In genomic region chr3:36494461-36495109, GRCh38 we compare ENCODE assay signal across 1 cellular context.
TF ChIP-seq lines count a peak whose summit lies in the region.

No MANE protein-coding gene starts in this region.

TF ChIP-seq in HepG2, 621 proteins besides CTCF, POLR2A, EP300 and RAD21 (continued from another document):
- TF ChIP-seq, protein P1, sequence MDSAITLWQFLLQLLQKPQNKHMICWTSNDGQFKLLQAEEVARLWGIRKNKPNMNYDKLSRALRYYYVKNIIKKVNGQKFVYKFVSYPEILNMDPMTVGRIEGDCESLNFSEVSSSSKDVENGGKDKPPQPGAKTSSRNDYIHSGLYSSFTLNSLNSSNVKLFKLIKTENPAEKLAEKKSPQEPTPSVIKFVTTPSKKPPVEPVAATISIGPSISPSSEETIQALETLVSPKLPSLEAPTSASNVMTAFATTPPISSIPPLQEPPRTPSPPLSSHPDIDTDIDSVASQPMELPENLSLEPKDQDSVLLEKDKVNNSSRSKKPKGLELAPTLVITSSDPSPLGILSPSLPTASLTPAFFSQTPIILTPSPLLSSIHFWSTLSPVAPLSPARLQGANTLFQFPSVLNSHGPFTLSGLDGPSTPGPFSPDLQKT (CRISPR knock-in tag; IDR thresholded peaks at IDR 0.05; ENCODE audit: borderline replicate concordance) = no peak
- TF ChIP-seq ZNF264 (CRISPR knock-in tag; IDR thresholded peaks at IDR 0.05) = no peak
- no peak for TF ChIP-seq CC2D1A (CRISPR knock-in tag; IDR thresholded peaks at IDR 0.05)
- no peak for TF ChIP-seq ZBTB10 (CRISPR knock-in tag; IDR thresholded peaks at IDR 0.05; ENCODE audit: borderline replicate concordance)
- TF ChIP-seq SP1 (IDR thresholded peaks at IDR 0.05) = no peak
- no peak for TF ChIP-seq SP1 (CRISPR knock-in tag; IDR thresholded peaks at IDR 0.05)
- TF ChIP-seq ZNF431 (CRISPR knock-in tag; IDR thresholded peaks at IDR 0.05; ENCODE audit: borderline replicate concordance, low read depth) = no peak
- no peak for TF ChIP-seq FOXO1 (CRISPR knock-in tag; IDR thresholded peaks at IDR 0.05)
- TF ChIP-seq NFAT5 (CRISPR knock-in tag; IDR thresholded peaks at IDR 0.05) = no peak
- no peak for TF ChIP-seq ZNF710 (CRISPR knock-in tag; IDR thresholded peaks at IDR 0.05; ENCODE audit: borderline replicate concordance)
- no peak for TF ChIP-seq ZNF260 (CRISPR knock-in tag; IDR thresholded peaks at IDR 0.05; ENCODE audit: borderline replicate concordance, low read depth)
- no peak for TF ChIP-seq POLR2AphosphoS5 (IDR thresholded peaks at IDR 0.05; ENCODE audit: low read depth, low read length)
- TF ChIP-seq, protein P2, sequence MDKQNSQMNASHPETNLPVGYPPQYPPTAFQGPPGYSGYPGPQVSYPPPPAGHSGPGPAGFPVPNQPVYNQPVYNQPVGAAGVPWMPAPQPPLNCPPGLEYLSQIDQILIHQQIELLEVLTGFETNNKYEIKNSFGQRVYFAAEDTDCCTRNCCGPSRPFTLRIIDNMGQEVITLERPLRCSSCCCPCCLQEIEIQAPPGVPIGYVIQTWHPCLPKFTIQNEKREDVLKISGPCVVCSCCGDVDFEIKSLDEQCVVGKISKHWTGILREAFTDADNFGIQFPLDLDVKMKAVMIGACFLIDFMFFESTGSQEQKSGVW (CRISPR knock-in tag; IDR thresholded peaks at IDR 0.05; ENCODE audit: borderline replicate concordance) = no peak
- TF ChIP-seq SMYD3 (CRISPR knock-in tag; IDR thresholded peaks at IDR 0.05) = no peak
- no peak for TF ChIP-seq ZMYM4 (CRISPR knock-in tag; IDR thresholded peaks at IDR 0.05)
- TF ChIP-seq MAZ (IDR thresholded peaks at IDR 0.05; ENCODE audit: borderline replicate concordance, low read depth, low read length) = no peak
- no peak for TF ChIP-seq MAZ (CRISPR knock-in tag; IDR thresholded peaks at IDR 0.05; ENCODE audit: low read depth)
